In genomic region chr1:55338448-55338820, GRCh38 we compare ENCODE assay signal across 19 cellular contexts.
DNase-seq lines count a peak whose midpoint lies in the region; ATAC-seq and TF ChIP-seq lines count a peak whose summit lies in the region.
"Had no signal": no experiment of that assay in that cellular context is flagged by ENCODE, and none has a peak within 500 bp of the region (broad histone marks: within the 10 kb centered on the region; RNA-seq: fewer than 3 reads in every experiment).

No MANE protein-coding gene starts in this region.

- H2AFZ ChIP-seq in IMR-90 (replicated peaks; ENCODE audit: low read length, poor library complexity), result no peak overlapping the region

- no peak overlapping the region for H3K9ac ChIP-seq in IMR-90 (ENCODE audit: low read depth, low read length)

- H3K9me3 ChIP-seq in IMR-90 (ENCODE audit: control insufficient read depth, insufficient read depth, low read length), result peaks cover 2% of the 10 kb centered on the region; the same call in 1 of the 2 replicates
- H3K9me3 ChIP-seq: left lung, upper lobe of right lung had no signal

- CTCF ChIA-PET in activated CD8-positive, alpha-beta T cell treated with anti-CD3 and anti-CD28 coated beads for 36 hours (lab: Charles Lee), result interaction anchor here (0.6 to 2.5 kb wide), 16 partner anchors 10 to 266 kb away, joined by 3 to 18 read pairs (median 4); no protein-coding TSS in a partner anchor
- CTCF ChIA-PET in activated CD8-positive, alpha-beta T cell treated with anti-CD3 and anti-CD28 coated beads, Interleukin-2, amount 10 ng/mL, durations not matched to agents 7 days and 5 days (lab: Charles Lee), result interaction anchor here (0.9 to 1.9 kb wide), 18 partner anchors 11 to 1247 kb away, joined by 3 to 9 read pairs (median 3); no protein-coding TSS in a partner anchor
- CTCF ChIA-PET in IMR-90 (lab: Yijun Ruan, JAX), result interaction anchor here (0.5 to 3.0 kb wide), 16 partner anchors 10 to 1247 kb away, joined by 3 to 19 read pairs (median 4); no protein-coding TSS in a partner anchor

- in situ Hi-C loops in IMR-90 (cut with MboI; ENCODE audit: low sequenced_read_pairs), result no loop called here

- POLR2A ChIA-PET in activated CD8-positive, alpha-beta T cell treated with anti-CD3 and anti-CD28 coated beads for 36 hours (lab: Charles Lee), result no interaction called here
- POLR2A ChIA-PET in activated CD8-positive, alpha-beta T cell treated with anti-CD3 and anti-CD28 coated beads, Interleukin-2, amount 10 ng/mL, durations not matched to agents 7 days and 5 days (lab: Charles Lee), result no interaction called here
- POLR2A ChIA-PET in IMR-90 (lab: Charles Lee; ENCODE audit: unreplicated experiment), result no interaction called here

- H4K5ac ChIP-seq in IMR-90 (ENCODE audit: low read depth, low read length), result no peak overlapping the region

- H3K23ac ChIP-seq in IMR-90 (ENCODE audit: low read depth, low read length), result no peak overlapping the region

- no peak overlapping the region for H3K18ac ChIP-seq in IMR-90 (ENCODE audit: low read depth, low read length)

- no peak overlapping the region for H2BK5ac ChIP-seq in IMR-90 (ENCODE audit: low read depth, low read length, poor library complexity, severe bottlenecking)

- H4K91ac ChIP-seq in IMR-90 (ENCODE audit: insufficient read depth, low read depth, low read length), result no peak overlapping the region

- H3K56ac ChIP-seq in IMR-90 (ENCODE audit: extremely low read depth, insufficient read depth, low read length), result no peak overlapping the region

- no peaks in the 10 kb centered on the region for H3K36me3 Mint-ChIP-seq in activated CD8-positive, alpha-beta T cell treated with anti-CD3 and anti-CD28 coated beads for 36 hours (ENCODE audit: low read depth)
- H3K36me3 Mint-ChIP-seq in activated CD8-positive, alpha-beta T cell treated with anti-CD3 and anti-CD28 coated beads, Interleukin-2, amount 10 ng/mL, durations not matched to agents 7 days and 5 days (ENCODE audit: low read depth), result no peaks in the 10 kb centered on the region
- peaks cover 7% of the 10 kb centered on the region for H3K36me3 Mint-ChIP-seq in chondrocyte (ENCODE audit: low read depth)

- H3K9me1 ChIP-seq in IMR-90 (ENCODE audit: insufficient read depth, low read length), result no peaks in the 10 kb centered on the region; the same call in 1 of the 2 replicates

- no peak overlapping the region for H2BK120ac ChIP-seq in IMR-90 (ENCODE audit: low read depth, low read length)

- H4K8ac ChIP-seq in IMR-90 (ENCODE audit: low read depth in 2 of 2, low read length in 2 of 2), result no peak overlapping the region

- intact Hi-C loops in activated CD8-positive, alpha-beta T cell treated with anti-CD3 and anti-CD28 coated beads for 36 hours (cut with micrococcal nuclease), result loop anchor here (5.0 kb wide), 1 partner anchor 51 kb away; no protein-coding TSS in a partner anchor
- intact Hi-C loops in IMR-90 (cut with micrococcal nuclease) (loop anchor here (1.0 kb wide), 2 partner anchors 54 to 1247 kb away; no protein-coding TSS in a partner anchor), left ventricle myocardium superior (cut with micrococcal nuclease) (no loop called here)

- peak; percentile 8 for TF ChIP-seq CTCF in activated CD8-positive, alpha-beta T cell treated with anti-CD3 and anti-CD28 coated beads for 36 hours (IDR thresholded peaks at IDR 0.05)
- TF ChIP-seq CTCF in IMR-90 (conservative IDR thresholded peaks at IDR 0.05; ENCODE audit: low read depth, low read length) (no peak), chondrocyte (IDR thresholded peaks at IDR 0.05) (peak; percentile 2)

- H2AK5ac ChIP-seq in IMR-90 (ENCODE audit: low read depth, low read length), result no peak overlapping the region

- H3K4me1 ChIP-seq in IMR-90 (ENCODE audit: control insufficient read depth, insufficient read depth, low read length), result no peaks in the 10 kb centered on the region
- H3K4me1 ChIP-seq: A549, left lung, upper lobe of right lung had no signal

- peak; percentile 14 for DNase-seq in activated CD8-positive, alpha-beta T cell treated with anti-CD3 and anti-CD28 coated beads for 36 hours
- DNase-seq in activated CD8-positive, alpha-beta T cell treated with anti-CD3 and anti-CD28 coated beads, Interleukin-2, amount 10 ng/mL, durations not matched to agents 7 days and 5 days, result no peak
- no peak for DNase-seq in IMR-90
- no peak for DNase-seq in chondrocyte (ENCODE audit: low spot score)
- DNase-seq in HT-29 (ENCODE audit: low spot score), result no peak
- no peak for DNase-seq in left ventricle myocardium superior
- DNase-seq: aorta; CD4-positive, alpha-beta T cell; left lung; MG63; NCI-H187 treated with DMSO at 0.1 percent for 48 hours; NCI-H510A; occipital lobe; stimulated activated naive CD4-positive, alpha-beta T cell treated with Interleukin-2 at 50 U/mL for 16 hours; upper lobe of right lung had no signal

- H3K4me3 ChIP-seq in IMR-90 (ENCODE audit: insufficient read depth, low read depth, low read length), result no peak overlapping the region
- H3K4me3 ChIP-seq: A549, left lung, MG63, upper lobe of right lung had no signal

- H3K14ac ChIP-seq in IMR-90 (replicated peaks; ENCODE audit: low read depth, low read length), result no peak overlapping the region

- no peak for TF ChIP-seq POLR2A in IMR-90 (IDR thresholded peaks at IDR 0.05; ENCODE audit: low read depth, low read length)

- no peak overlapping the region for H2BK15ac ChIP-seq in IMR-90 (ENCODE audit: low read depth, low read length)

- peaks cover 10% of the 10 kb centered on the region for H3K9me3 Mint-ChIP-seq in activated CD8-positive, alpha-beta T cell treated with anti-CD3 and anti-CD28 coated beads for 36 hours
- peaks cover 5% of the 10 kb centered on the region for H3K9me3 Mint-ChIP-seq in activated CD8-positive, alpha-beta T cell treated with anti-CD3 and anti-CD28 coated beads, Interleukin-2, amount 10 ng/mL, durations not matched to agents 7 days and 5 days (ENCODE audit: insufficient read depth)
- peaks cover 18% of the 10 kb centered on the region for H3K9me3 Mint-ChIP-seq in chondrocyte (ENCODE audit: low read depth)
- H3K9me3 Mint-ChIP-seq: activated T-helper 1 cell treated with anti-CD3 and anti-CD28 coated beads, Interleukin-12 subunit alpha, Interleukin-12 subunit beta, Interleukin-2, Interleukin-4 antibody, amounts not matched to agents 30 ng/mL and 10 ng/mL and 1 ng/mL, durations not matched to agents 14 hours and 24 hours and 36 hours had no signal

- H4K20me1 ChIP-seq in IMR-90 (ENCODE audit: insufficient read depth, low read length), result no peaks in the 10 kb centered on the region

- BruUV-seq in IMR-90 (replicated peaks; lab: Mats Ljungman, UMichigan), result no TSS peak

- H3K27me3 Mint-ChIP-seq in activated CD8-positive, alpha-beta T cell treated with anti-CD3 and anti-CD28 coated beads for 36 hours, result no peaks in the 10 kb centered on the region
- peaks cover 15% of the 10 kb centered on the region for H3K27me3 Mint-ChIP-seq in activated CD8-positive, alpha-beta T cell treated with anti-CD3 and anti-CD28 coated beads, Interleukin-2, amount 10 ng/mL, durations not matched to agents 7 days and 5 days (ENCODE audit: low read depth)
- H3K27me3 Mint-ChIP-seq in chondrocyte (ENCODE audit: low read depth), result no peaks in the 10 kb centered on the region

- H3K4me2 ChIP-seq in IMR-90 (ENCODE audit: low read depth, low read length), result no peak overlapping the region
- H3K4me2 ChIP-seq: A549 had no signal

- ATAC-seq in activated CD8-positive, alpha-beta T cell treated with anti-CD3 and anti-CD28 coated beads for 36 hours, result peak; percentile 47
- ATAC-seq in activated CD8-positive, alpha-beta T cell treated with anti-CD3 and anti-CD28 coated beads, Interleukin-2, amount 10 ng/mL, durations not matched to agents 7 days and 5 days, result no peak
- ATAC-seq in GM21526 (IDR thresholded peaks at IDR 0.05; ENCODE audit: low FRiP score, unreplicated experiment) (peak; percentile 4), IMR-90 (ENCODE audit: low read depth) (no peak), GM18502 (IDR thresholded peaks at IDR 0.05; ENCODE audit: poor library complexity, unreplicated experiment) (no peak), left ventricle myocardium superior (no peak)

- H3K27ac ChIP-seq in IMR-90 (ENCODE audit: insufficient read depth, low read length), result no peak overlapping the region
- H3K27ac ChIP-seq: left lung, upper lobe of right lung had no signal

- no peaks in the 10 kb centered on the region for H3K27me3 ChIP-seq in IMR-90 (ENCODE audit: control insufficient read depth, insufficient read depth, low read length)
- H3K27me3 ChIP-seq: left lung, MG63, upper lobe of right lung had no signal

- no peak overlapping the region for H3K27ac Mint-ChIP-seq in activated CD8-positive, alpha-beta T cell treated with anti-CD3 and anti-CD28 coated beads for 36 hours
- H3K27ac Mint-ChIP-seq in activated CD8-positive, alpha-beta T cell treated with anti-CD3 and anti-CD28 coated beads, Interleukin-2, amount 10 ng/mL, durations not matched to agents 7 days and 5 days, result no peak overlapping the region
- no peak overlapping the region for H3K27ac Mint-ChIP-seq in chondrocyte (ENCODE audit: unreplicated experiment)
- H3K27ac Mint-ChIP-seq: activated T-helper 1 cell treated with anti-CD3 and anti-CD28 coated beads, Interleukin-12 subunit alpha, Interleukin-12 subunit beta, Interleukin-2, Interleukin-4 antibody, amounts not matched to agents 30 ng/mL and 10 ng/mL and 1 ng/mL, durations not matched to agents 14 hours and 24 hours and 36 hours; CD4-positive, alpha-beta T cell had no signal

- H3K4ac ChIP-seq in IMR-90 (ENCODE audit: low read depth, low read length), result no peak overlapping the region

- dilution Hi-C loops in IMR-90 (cut with HindIII; ENCODE audit: low sequenced_read_pairs, unreplicated experiment), result no loop called here

- TF ChIP-seq RAD21 in IMR-90 (IDR thresholded peaks at IDR 0.05; ENCODE audit: low read length), result no peak

- H3K36me3 ChIP-seq in IMR-90 (ENCODE audit: control insufficient read depth, insufficient read depth, low read length), result no peaks in the 10 kb centered on the region
- H3K36me3 ChIP-seq: left lung, MG63, upper lobe of right lung had no signal

- WGBS in IMR-90 (ENCODE audit: extremely low coverage in 2 of 2, insufficient read length in 1 of 2), 2 experiments, result no CpG with 5 or more reads among the region's 3 CpGs

- H2BK20ac ChIP-seq in IMR-90 (ENCODE audit: low read depth, low read length), result peak overlapping the region; percentile 9; the same call in 1 of the 2 replicates

- peaks cover 2% of the 10 kb centered on the region for H3K4me1 Mint-ChIP-seq in activated CD8-positive, alpha-beta T cell treated with anti-CD3 and anti-CD28 coated beads for 36 hours (ENCODE audit: low read depth)
- peaks cover 8% of the 10 kb centered on the region for H3K4me1 Mint-ChIP-seq in activated CD8-positive, alpha-beta T cell treated with anti-CD3 and anti-CD28 coated beads, Interleukin-2, amount 10 ng/mL, durations not matched to agents 7 days and 5 days (ENCODE audit: low read depth)
- H3K4me1 Mint-ChIP-seq in chondrocyte (ENCODE audit: low read depth), result no peaks in the 10 kb centered on the region

- H2AK9ac ChIP-seq in IMR-90 (replicated peaks; ENCODE audit: low read depth, low read length, poor library complexity), result no peak overlapping the region

- no peak overlapping the region for H3K4me3 Mint-ChIP-seq in activated CD8-positive, alpha-beta T cell treated with anti-CD3 and anti-CD28 coated beads for 36 hours
- no peak overlapping the region for H3K4me3 Mint-ChIP-seq in activated CD8-positive, alpha-beta T cell treated with anti-CD3 and anti-CD28 coated beads, Interleukin-2, amount 10 ng/mL, durations not matched to agents 7 days and 5 days
- no peak overlapping the region for H3K4me3 Mint-ChIP-seq in chondrocyte (ENCODE audit: unreplicated experiment)
- H3K4me3 Mint-ChIP-seq: activated T-helper 1 cell treated with anti-CD3 and anti-CD28 coated beads, Interleukin-12 subunit alpha, Interleukin-12 subunit beta, Interleukin-2, Interleukin-4 antibody, amounts not matched to agents 30 ng/mL and 10 ng/mL and 1 ng/mL, durations not matched to agents 14 hours and 24 hours and 36 hours; CD4-positive, alpha-beta T cell had no signal

- H3K79me1 ChIP-seq in IMR-90 (ENCODE audit: low read depth in 1 of 2, low read length in 2 of 2), result no peaks in the 10 kb centered on the region

Comparison
In these comparisons a context has a peak if more than half of its experiments do, and no peak if none do; other contexts are left out.
1. ATAC-seq: peak in activated CD8-positive, alpha-beta T cell treated with anti-CD3 and anti-CD28 coated beads for 36 hours (single experiment) and GM21526 (single experiment); none in activated CD8-positive, alpha-beta T cell treated with anti-CD3 and anti-CD28 coated beads, Interleukin-2, amount 10 ng/mL, durations not matched to agents 7 days and 5 days (single experiment), IMR-90 (single experiment), GM18502 (single experiment) and left ventricle myocardium superior (single experiment).